17 cellular contexts compared by ENCODE assay signal in the genomic region with DNA sequence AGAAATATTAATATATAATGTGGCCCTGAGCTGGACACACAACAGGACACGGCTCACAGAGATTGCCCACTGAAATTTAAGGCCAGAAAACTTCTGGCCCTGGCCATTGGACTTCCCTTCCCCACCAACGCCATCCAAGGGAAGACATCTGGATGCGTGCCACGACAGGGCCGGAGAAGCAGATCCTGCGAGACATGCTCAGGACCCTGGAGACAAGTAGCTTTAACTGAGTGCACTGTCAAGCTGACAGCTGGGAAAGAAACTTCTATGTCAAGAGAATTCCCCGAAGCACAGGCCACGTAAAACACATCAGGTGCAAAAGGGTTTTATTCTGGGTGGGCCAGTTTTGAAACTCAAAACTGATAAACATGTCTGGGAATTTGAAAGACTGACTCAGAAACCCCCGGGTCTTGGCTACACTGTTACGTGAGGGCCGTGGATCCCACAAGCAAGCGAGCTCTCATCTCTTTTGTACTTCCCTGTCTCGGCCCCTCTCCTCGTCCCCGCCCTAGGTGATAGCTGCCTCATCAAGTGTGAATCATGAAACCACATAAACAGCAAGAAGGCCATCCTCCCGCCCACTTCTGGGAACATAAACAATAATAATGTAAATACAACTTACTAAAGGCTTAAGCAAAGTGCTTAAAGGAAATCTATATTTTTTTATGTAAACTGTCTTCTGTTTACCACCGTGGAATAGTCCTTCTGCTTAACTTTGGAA.
DNase-seq lines count a peak whose midpoint lies in the region; ATAC-seq, FAIRE-seq and TF ChIP-seq lines count a peak whose summit lies in the region.
"Had no signal": no experiment of that assay in that cellular context is flagged by ENCODE, and none has a peak within 500 bp of the region (broad histone marks: within the 10 kb centered on the region; RNA-seq: fewer than 3 reads in every experiment).

No MANE protein-coding gene starts in this region.

- H3K27me3 Mint-ChIP-seq in effector memory CD8-positive, alpha-beta T cell: peaks cover 25 to 46% of the 10 kb centered on the region in 2 donors

- H2BK5ac ChIP-seq in H1 (ENCODE audit: low read depth, low read length): no peak overlapping the region

- no peaks in the 10 kb centered on the region for H3K79me2 ChIP-seq in H1 (ENCODE audit: control insufficient read depth in 1 of 2, insufficient read depth in 2 of 2, low read length in 2 of 2)

- no peaks in the 10 kb centered on the region for H3K36me3 ChIP-seq in H1 (ENCODE audit: control insufficient read depth in 2 of 4, insufficient read depth in 4 of 4, low read length in 3 of 4)

- peak; percentile 67 for DNase-seq in DMS53 (lab: John Stamatoyannopoulos, UW)
- peak; percentile 62 for DNase-seq in RWPE1 (ENCODE audit: low spot score)
- no peak for DNase-seq in H1 (ENCODE audit: low read depth in 1 of 2, low spot score in 2 of 2)
- DNase-seq in myocyte (ENCODE audit: low read depth): peak; percentile 33
- DNase-seq in effector memory CD8-positive, alpha-beta T cell: no peak
- DNase-seq in DMS153 treated with DMSO at 0.1 percent for 48 hours (lab: John Stamatoyannopoulos, UW; ENCODE audit: unreplicated experiment): no peak
- DNase-seq in NCI-H146 (lab: John Stamatoyannopoulos, UW): no peak
- DNase-seq in NCI-H2171 treated with DMSO at 0.1 percent for 48 hours (lab: John Stamatoyannopoulos, UW): no peak
- DNase-seq: activated CD4-positive, alpha-beta memory T cell treated with anti-CD3 and anti-CD28 coated beads for 36 hours; central memory CD4-positive, alpha-beta T cell; NCI-H1105 treated with DMSO at 0.1 percent for 48 hours; NCI-H446; stimulated activated CD4-positive, alpha-beta T cell treated with anti-CD3 and anti-CD28 coated beads, Interleukin-4, amount 100 ng/mL, for 4 hours; stimulated activated naive CD4-positive, alpha-beta T cell had no signal

- no peak overlapping the region for H3K9ac ChIP-seq in H1 (replicated peaks in 1 of 4; ENCODE audit: extremely low read depth in 1 of 4, low read depth in 3 of 4, low read length in 3 of 4)

- no peak overlapping the region for H4K91ac ChIP-seq in H1 (replicated peaks; ENCODE audit: insufficient read length, low read length)

- H3K4me1 Mint-ChIP-seq in effector memory CD8-positive, alpha-beta T cell (ENCODE audit: low read depth in 2 of 2): no peaks in the 10 kb centered on the region
- H3K4me1 Mint-ChIP-seq: B cell had no signal

- H3K27ac Mint-ChIP-seq in effector memory CD8-positive, alpha-beta T cell: no peak overlapping the region
- H3K27ac Mint-ChIP-seq: activated CD4-positive, alpha-beta memory T cell treated with anti-CD3 and anti-CD28 coated beads for 36 hours; B cell had no signal

- 92% methylated on average over 17 of the region's 17 CpGs; no CpG with 5 or more reads in 1 of the 2 experiments for WGBS in H1 (ENCODE audit: extremely low coverage in 1 of 2, insufficient coverage in 1 of 2, insufficient read length in 1 of 2, insufficient replicate concordance in 2 of 2, low coverage in 1 of 2, low lambda C conversion rate in 2 of 2, missing lambda C conversion rate in 1 of 2), 2 experiments

- no peak overlapping the region for H3K14ac ChIP-seq in H1 (ENCODE audit: insufficient read length)

- H3K9me3 ChIP-seq in H1 (ENCODE audit: insufficient read depth in 2 of 2, low read depth in 1 of 2, low read length in 1 of 2): no peaks in the 10 kb centered on the region

- H4K20me1 ChIP-seq in H1 (replicated peaks in 1 of 2; ENCODE audit: control insufficient read depth in 1 of 2, insufficient read depth in 2 of 2, low read length in 2 of 2): no peaks in the 10 kb centered on the region

- H3K4me2 ChIP-seq in H1 (ENCODE audit: insufficient read depth in 1 of 2, low read depth in 2 of 2, low read length in 2 of 2): no peak overlapping the region

- POLR2A ChIA-PET in RWPE1 (lab: Yijun Ruan, JAX; ENCODE audit: low non-redundant PET) (interaction anchor here (0.5 to 0.6 kb wide), 2 partner anchors 8 to 13 kb away, joined by 3 to 4 read pairs; no protein-coding TSS in a partner anchor), H1 (lab: Charles Lee; ENCODE audit: partially characterized antibody) (no interaction called here)

- H3K4me3 ChIP-seq in H1 (ENCODE audit: extremely low read depth in 1 of 4, insufficient read depth in 2 of 4, low read depth in 3 of 4, low read length in 4 of 4): no peak overlapping the region

- no peaks in the 10 kb centered on the region for H3K27me3 ChIP-seq in H1 (replicated peaks in 1 of 4; ENCODE audit: control insufficient read depth in 3 of 4, extremely low read depth in 1 of 4, insufficient read depth in 3 of 4, low read length in 3 of 4)

- peaks cover 0 to 2% (median 0%) of the 10 kb centered on the region in 4 experiments; a peak in 2 of 7 replicates for H3K4me1 ChIP-seq in H1 (replicated peaks in 1 of 4; ENCODE audit: control insufficient read depth in 3 of 4, insufficient read depth in 4 of 4, low read length in 3 of 4)

- no peak overlapping the region for H3K23ac ChIP-seq in H1 (ENCODE audit: insufficient read length)

- no peak overlapping the region for H3K4me3 Mint-ChIP-seq in effector memory CD8-positive, alpha-beta T cell
- H3K4me3 Mint-ChIP-seq: activated CD4-positive, alpha-beta memory T cell treated with anti-CD3 and anti-CD28 coated beads for 36 hours; B cell had no signal

- H2AFZ ChIP-seq in H1 (ENCODE audit: low read length): no peak overlapping the region

- no peak overlapping the region for H2BK120ac ChIP-seq in H1 (replicated peaks; ENCODE audit: low read depth, low read length)

- no peak for FAIRE-seq in H1 (lab: Jason Lieb, UNC)

- H2BK20ac ChIP-seq in H1 (ENCODE audit: low read length): no peak overlapping the region

- CTCF ChIA-PET in RWPE1 (lab: Yijun Ruan, JAX) (interaction anchor here (1.3 kb wide), 1 partner anchor 404 kb away, joined by 11 read pairs; no protein-coding TSS in a partner anchor), H1 (lab: Charles Lee; ENCODE audit: partially characterized antibody) (interaction anchor here (1.4 to 1.5 kb wide), 2 partner anchors 9 to 78 kb away, joined by 4 to 8 read pairs; no protein-coding TSS in a partner anchor)

- H3K23me2 ChIP-seq in H1 (ENCODE audit: low read depth, low read length): peaks cover 3% of the 10 kb centered on the region; the same call in 1 of the 2 replicates

- no peak for TF ChIP-seq RAD21 in H1 (IDR thresholded peaks at IDR 0.05 in 1 of 2, conservative IDR thresholded peaks at IDR 0.05 in 1 of 2; ENCODE audit: low read depth in 2 of 2, low read length in 2 of 2)

- no peaks in the 10 kb centered on the region for H3K36me3 Mint-ChIP-seq in effector memory CD8-positive, alpha-beta T cell (ENCODE audit: insufficient read depth)
- H3K36me3 Mint-ChIP-seq: activated CD4-positive, alpha-beta memory T cell treated with anti-CD3 and anti-CD28 coated beads for 36 hours had no signal

- no peak overlapping the region for H3K18ac ChIP-seq in H1 (ENCODE audit: extremely low read depth, low read length)

- H4K8ac ChIP-seq in H1 (ENCODE audit: extremely low read depth, insufficient read depth, low read length): peak overlapping the region; percentile 46; the same call in 1 of the 2 replicates

- H3K4ac ChIP-seq in H1 (replicated peaks; ENCODE audit: insufficient read length, low read depth, low read length): no peak overlapping the region

- H3K79me1 ChIP-seq in H1 (ENCODE audit: low read depth, low read length): no peaks in the 10 kb centered on the region

- TF ChIP-seq CTCF in RWPE1 (conservative IDR thresholded peaks at IDR 0.05; ENCODE audit: low read depth) (no peak), H1 (IDR thresholded peaks at IDR 0.05; ENCODE audit: control extremely low read depth in 1 of 3, insufficient read depth in 1 of 3, low read depth in 1 of 3, low read length in 3 of 3) (no peak)

- H3K27ac ChIP-seq in RWPE1: no peak overlapping the region
- H3K27ac ChIP-seq in H1 (ENCODE audit: low read depth, low read length): no peak overlapping the region

- no peak overlapping the region for H2AK5ac ChIP-seq in H1 (ENCODE audit: low read depth, low read length)

- TF ChIP-seq POLR2A in H1 (IDR thresholded peaks at IDR 0.05; ENCODE audit: control extremely low read depth in 1 of 2, low read depth in 2 of 2, low read length in 2 of 2): no peak

- no peak overlapping the region for H4K5ac ChIP-seq in H1 (ENCODE audit: insufficient read length, low read depth, low read length)

- H3K56ac ChIP-seq in H1 (replicated peaks; ENCODE audit: insufficient read length, low read depth, low read length): no peak overlapping the region

- no peak for ATAC-seq in effector memory CD8-positive, alpha-beta T cell (replicated peaks)
- ATAC-seq: HCT116, Panc1 had no signal

- H3K9me3 Mint-ChIP-seq in effector memory CD8-positive, alpha-beta T cell: no peaks in the 10 kb centered on the region
- H3K9me3 Mint-ChIP-seq: activated CD4-positive, alpha-beta memory T cell treated with anti-CD3 and anti-CD28 coated beads for 36 hours had no signal

- H2BK15ac ChIP-seq in H1 (ENCODE audit: low read length): no peak overlapping the region

- no peak overlapping the region for H2BK12ac ChIP-seq in H1 (ENCODE audit: low read depth, low read length)

- TF ChIP-seq EP300 in H1 (IDR thresholded peaks at IDR 0.05; ENCODE audit: borderline replicate concordance in 1 of 2, low read depth in 2 of 2, low read length in 2 of 2): no peak

TF ChIP-seq in H1, 55 proteins besides CTCF, POLR2A, EP300 and RAD21 (continues in another document):
- TF ChIP-seq SP2 (IDR thresholded peaks at IDR 0.05; ENCODE audit: low read length) (no peak), SIN3A (conservative IDR thresholded peaks at IDR 0.05 in 1 of 2, IDR thresholded peaks at IDR 0.05 in 1 of 2; ENCODE audit: low read depth in 1 of 2, low read length in 2 of 2) (no peak), JUN (IDR thresholded peaks at IDR 0.05; ENCODE audit: low read depth, low read length) (no peak), EGR1 (IDR thresholded peaks at IDR 0.05; ENCODE audit: borderline replicate concordance, low read depth, low read length) (no peak), HDAC2 (IDR thresholded peaks at IDR 0.05; ENCODE audit: borderline replicate concordance in 1 of 2, low read depth in 2 of 2, low read length in 2 of 2) (no peak), NANOG (IDR thresholded peaks at IDR 0.05; ENCODE audit: insufficient read depth, low read depth, low read length, poor library complexity, severe bottlenecking) (no peak), BRCA1 (IDR thresholded peaks at IDR 0.05; ENCODE audit: low read depth, low read length) (no peak), KDM1A (IDR thresholded peaks at IDR 0.05; ENCODE audit: borderline replicate concordance, low read length) (no peak), CBX5 (IDR thresholded peaks at IDR 0.05; ENCODE audit: low read depth, low read length) (no peak), RBBP5 (IDR thresholded peaks at IDR 0.05; ENCODE audit: borderline replicate concordance, low read depth, low read length) (no peak), FOSL1 (IDR thresholded peaks at IDR 0.05; ENCODE audit: insufficient read depth, low read depth, low read length) (no peak), RFX5 (IDR thresholded peaks at IDR 0.05; ENCODE audit: borderline replicate concordance, low read depth, low read length) (no peak)

Comparison
In these comparisons a context has a peak if more than half of its experiments do, and no peak if none do; other contexts are left out.
1. DNase-seq: peak in DMS53 (single experiment), RWPE1 (single experiment) and myocyte (single experiment); none in H1 (0 of 2), effector memory CD8-positive, alpha-beta T cell (0 of 3), DMS153 treated with DMSO at 0.1 percent for 48 hours (single experiment), NCI-H146 (single experiment) and NCI-H2171 treated with DMSO at 0.1 percent for 48 hours (single experiment).